27 cellular contexts compared by ENCODE assay signal in the genomic region with DNA sequence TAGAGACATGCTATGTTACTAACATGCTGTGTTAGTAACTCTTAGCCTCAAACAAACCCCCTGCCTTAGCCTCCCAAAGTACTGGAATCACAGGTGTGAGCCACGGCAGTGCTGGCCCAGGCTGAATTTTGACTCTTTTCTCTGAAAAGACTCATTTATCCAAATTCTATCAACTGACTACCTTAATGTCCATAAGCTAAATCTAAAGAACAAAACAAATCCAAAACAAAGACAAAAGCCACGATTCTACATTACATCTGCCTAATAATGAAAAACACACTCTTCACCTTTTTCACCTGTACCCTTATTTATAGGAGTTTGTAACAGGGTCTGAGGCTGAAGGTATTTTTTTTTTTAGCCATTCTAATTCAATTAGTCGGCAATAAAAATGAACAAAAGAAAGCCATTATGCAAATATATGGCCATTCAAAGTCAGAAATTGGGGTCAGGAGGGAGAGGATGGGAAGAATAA.
"Had no signal": no experiment of that assay in that cellular context is flagged by ENCODE, and none has a peak within 500 bp of the region (broad histone marks: within the 10 kb centered on the region; RNA-seq: fewer than 3 reads in every experiment).

No MANE protein-coding gene starts in this region.

- H3K27ac Mint-ChIP-seq: activated CD8-positive, alpha-beta T cell treated with anti-CD3 and anti-CD28 coated beads, Interleukin-2, amount 10 ng/mL, durations not matched to agents 7 days and 5 days; activated naive CD4-positive, alpha-beta T cell treated with anti-CD3 and anti-CD28 coated beads, Interleukin-2, amount 50 U/mL, for 24 hours; activated naive CD8-positive, alpha-beta T cell treated with anti-CD3 and anti-CD28 coated beads, Interleukin-2, amount 50 U/mL, for 24 hours; activated T-cell treated with anti-CD3 and anti-CD28 coated beads, Interleukin-2, amount 50 U/mL, for 24 hours; activated T-helper 1 cell treated with anti-CD3 and anti-CD28 coated beads, Interleukin-12 subunit alpha, Interleukin-12 subunit beta, Interleukin-2, Interleukin-4 antibody, amounts not matched to agents 30 ng/mL and 10 ng/mL and 1 ng/mL, durations not matched to agents 14 hours and 24 hours and 36 hours; T-helper 1 cell treated with Interleukin-12 subunit alpha and Interleukin-12 subunit beta and Interleukin-4 antibody, amounts not matched to agents 30 μg/mL and 1 μg/mL, for 36 hours had no signal

- DNase-seq: activated CD4-positive, alpha-beta T cell treated with anti-CD3 and anti-CD28 coated beads for 48 hours; activated CD4-positive, alpha-beta T cell treated with anti-CD3 and anti-CD28 coated beads, Interleukin-2, amount 50 U/mL, for 4 hours; activated CD4-positive, CD25-positive, alpha-beta regulatory T cell treated with anti-CD3 and anti-CD28 coated beads, Interleukin-2, amount 50 U/mL, for 72 hours; activated CD8-positive, alpha-beta memory T cell treated with anti-CD3 and anti-CD28 coated beads, Interleukin-2, amount 50 U/mL, for 48 hours; activated CD8-positive, alpha-beta T cell treated with anti-CD3 and anti-CD28 coated beads, Interleukin-2, amount 10 ng/mL, durations not matched to agents 7 days and 5 days; activated effector memory CD4-positive, alpha-beta T cell treated with Interleukin-2 at 50 U/mL for 16 hours; activated naive CD4-positive, alpha-beta T cell; activated naive CD8-positive, alpha-beta T cell treated with anti-CD3 and anti-CD28 coated beads, Interleukin-2, amount 50 U/mL, for 24 hours; activated T-cell treated with anti-CD3 and anti-CD28 coated beads, Interleukin-2, amount 50 U/mL, for 24 hours; amniotic stem cell; body of pancreas; central memory CD4-positive, alpha-beta T cell; Kasumi-1; NCI-H1105 treated with DMSO at 0.1 percent for 48 hours; NCI-H1436 treated with DMSO at 0.1 percent for 48 hours; NCI-H187; NCI-H2081; NCI-H446; NCI-H524; PC-3; SHP77 treated with DMSO at 0.1 percent for 48 hours had no signal

- H3K27me3 ChIP-seq: ascending aorta, body of pancreas had no signal

- H3K36me3 ChIP-seq: ascending aorta had no signal

- H3K36me3 Mint-ChIP-seq: activated naive CD4-positive, alpha-beta T cell treated with anti-CD3 and anti-CD28 coated beads, Interleukin-2, amount 50 U/mL, for 24 hours had no signal

- H3K4me1 ChIP-seq: ascending aorta, body of pancreas had no signal

- H3K4me3 Mint-ChIP-seq: activated CD8-positive, alpha-beta T cell treated with anti-CD3 and anti-CD28 coated beads, Interleukin-2, amount 10 ng/mL, durations not matched to agents 7 days and 5 days; activated naive CD4-positive, alpha-beta T cell treated with anti-CD3 and anti-CD28 coated beads, Interleukin-2, amount 50 U/mL, for 24 hours; activated naive CD8-positive, alpha-beta T cell treated with anti-CD3 and anti-CD28 coated beads, Interleukin-2, amount 50 U/mL, for 24 hours; activated T-cell treated with anti-CD3 and anti-CD28 coated beads, Interleukin-2, amount 50 U/mL, for 24 hours; activated T-helper 1 cell treated with anti-CD3 and anti-CD28 coated beads, Interleukin-12 subunit alpha, Interleukin-12 subunit beta, Interleukin-2, Interleukin-4 antibody, amounts not matched to agents 30 ng/mL and 10 ng/mL and 1 ng/mL, durations not matched to agents 14 hours and 24 hours and 36 hours; T-helper 1 cell treated with Interleukin-12 subunit alpha and Interleukin-12 subunit beta and Interleukin-4 antibody, amounts not matched to agents 30 μg/mL and 1 μg/mL, for 36 hours had no signal

- H3K4me1 Mint-ChIP-seq: activated naive CD4-positive, alpha-beta T cell treated with anti-CD3 and anti-CD28 coated beads, Interleukin-2, amount 50 U/mL, for 24 hours; activated naive CD8-positive, alpha-beta T cell treated with anti-CD3 and anti-CD28 coated beads, Interleukin-2, amount 50 U/mL, for 24 hours had no signal

- H3K9me3 ChIP-seq: ascending aorta, body of pancreas had no signal

- ATAC-seq: activated CD8-positive, alpha-beta T cell treated with anti-CD3 and anti-CD28 coated beads, Interleukin-2, amount 10 ng/mL, durations not matched to agents 7 days and 5 days; activated naive CD8-positive, alpha-beta T cell treated with anti-CD3 and anti-CD28 coated beads, Interleukin-2, amount 50 U/mL, for 24 hours; body of pancreas; PC-3 had no signal

- H3K27ac ChIP-seq: ascending aorta, body of pancreas had no signal

- H3K27me3 Mint-ChIP-seq: activated naive CD4-positive, alpha-beta T cell treated with anti-CD3 and anti-CD28 coated beads, Interleukin-2, amount 50 U/mL, for 24 hours; activated naive CD8-positive, alpha-beta T cell treated with anti-CD3 and anti-CD28 coated beads, Interleukin-2, amount 50 U/mL, for 24 hours; activated T-cell treated with anti-CD3 and anti-CD28 coated beads, Interleukin-2, amount 50 U/mL, for 24 hours had no signal

- FAIRE-seq: bronchial epithelial cell, RCC 7860 had no signal

- H3K4me3 ChIP-seq: ascending aorta, body of pancreas had no signal
